18 cellular contexts compared by ENCODE assay signal in genomic region chr6:96562886-96563285, GRCh38. TPM values are rescaled to one million over a fixed set of nuclear protein-coding genes. Genes with fewer than 3 reads are reported as not detected.
A peak's percentile ranks its signal among the peaks of the same experiment; 100 is the strongest.
DNase-seq lines count a peak whose midpoint lies in the region; ATAC-seq, FAIRE-seq and TF ChIP-seq lines count a peak whose summit lies in the region.
"Had no signal": no experiment of that assay in that cellular context is flagged by ENCODE, and none has a peak within 500 bp of the region (broad histone marks: within the 10 kb centered on the region; RNA-seq: fewer than 3 reads in every experiment).

TSS of gene FHL5 (plus strand) at chr6:96563128. CDS start at chr6:96603614, 40,486 bp downstream.

- H3K4me1 ChIP-seq in heart left ventricle (no peaks in the 10 kb centered on the region), kidney (ENCODE audit: control insufficient read depth in 1 of 2, insufficient read depth in 1 of 2, low read depth in 1 of 2, low read length in 2 of 2) (no peaks in the 10 kb centered on the region), skeletal muscle tissue (ENCODE audit: control insufficient read depth in 3 of 3, insufficient read depth in 3 of 3, low read length in 3 of 3) (no peaks in the 10 kb centered on the region), aorta (ENCODE audit: control insufficient read depth in 1 of 2, insufficient read depth in 2 of 2, low read length in 2 of 2) (no peaks in the 10 kb centered on the region)

- FAIRE-seq in kidney (lab: Jason Lieb, UNC): no peak

- intact Hi-C loops in heart left ventricle (cut with DNase I) (no loop called here), cardiac septum (cut with DNase I) (no loop called here), kidney (cut with DNase I) (no loop called here), aorta (cut with DNase I) (loop anchor here (5.0 to 10.0 kb wide), 2 partner anchors 39 to 52 kb away; no protein-coding TSS in a partner anchor)

- no peak for TF ChIP-seq POLR2A in heart left ventricle (IDR thresholded peaks at IDR 0.05)

- peak within 1 kb of the TSS in 10 of 12 donors; percentile 0 to 59 (median 36) for H3K27ac ChIP-seq in heart left ventricle
- peak within 1 kb of the TSS in 1 of 2 donors; percentile 60 for H3K27ac ChIP-seq in kidney (ENCODE audit: low read depth in 2 of 2, low read length in 2 of 2)
- peak within 1 kb of the TSS; percentile 28 for H3K27ac ChIP-seq in skeletal muscle tissue (ENCODE audit: low read depth, low read length)
- peak within 1 kb of the TSS in 1 of 2 donors; percentile 28 for H3K27ac ChIP-seq in aorta (ENCODE audit: low read depth in 1 of 2, low read length in 2 of 2)
- H3K27ac ChIP-seq: C4-2B had no signal

- H3K9ac ChIP-seq in kidney (ENCODE audit: low read length in 2 of 2) (no peak within 1 kb of the TSS), skeletal muscle tissue (ENCODE audit: low read depth in 1 of 3, low read length in 3 of 3) (peak within 1 kb of the TSS in 1 of 3 donors; percentile 16)

- no peaks in the 10 kb centered on the region for H3K27me3 ChIP-seq in heart left ventricle
- no peaks in the 10 kb centered on the region for H3K27me3 ChIP-seq in skeletal muscle tissue (ENCODE audit: control insufficient read depth in 3 of 3, insufficient read depth in 3 of 3, low read length in 3 of 3)
- H3K27me3 ChIP-seq in aorta (ENCODE audit: control insufficient read depth in 1 of 2, insufficient read depth in 2 of 2, low read length in 1 of 2): no peaks in the 10 kb centered on the region

- peaks cover 0 to 7% (median 0%) of the 10 kb centered on the region in 12 donors for H3K9me3 ChIP-seq in heart left ventricle
- no peaks in the 10 kb centered on the region for H3K9me3 ChIP-seq in kidney (ENCODE audit: control insufficient read depth in 1 of 2, low read length in 2 of 2)
- H3K9me3 ChIP-seq in skeletal muscle tissue (ENCODE audit: control insufficient read depth in 3 of 3, low read length in 3 of 3): no peaks in the 10 kb centered on the region
- no peaks in the 10 kb centered on the region for H3K9me3 ChIP-seq in aorta (ENCODE audit: control insufficient read depth, low read length)

- 25 to 30% (median 28%) methylated on average over 3 of the region's 3 CpGs for WGBS in heart left ventricle, 4 donors
- 3 to 4% methylated on average over 3 of the region's 3 CpGs for WGBS in aorta, 2 donors

- H3K36me3 ChIP-seq in heart left ventricle: no peaks in the 10 kb centered on the region
- H3K36me3 ChIP-seq in kidney (ENCODE audit: control insufficient read depth in 1 of 2, insufficient read depth in 2 of 2, low read length in 2 of 2): no peaks in the 10 kb centered on the region
- H3K36me3 ChIP-seq in skeletal muscle tissue (ENCODE audit: control insufficient read depth in 3 of 3, insufficient read depth in 3 of 3, low read length in 3 of 3): no peaks in the 10 kb centered on the region
- H3K36me3 ChIP-seq in aorta (ENCODE audit: control insufficient read depth in 1 of 2, insufficient read depth in 2 of 2, low read length in 1 of 2): no peaks in the 10 kb centered on the region

- H3K4me3 ChIP-seq in heart left ventricle (peak within 1 kb of the TSS in 10 of 12 donors; percentile 18 to 50 (median 30)), kidney (ENCODE audit: low read length in 2 of 2) (peak within 1 kb of the TSS; percentile 9 to 32), skeletal muscle tissue (ENCODE audit: low read length in 3 of 3) (peak within 1 kb of the TSS in 1 of 3 donors; percentile 48), aorta (ENCODE audit: low read length in 2 of 2) (peak within 1 kb of the TSS; percentile 59 to 95)

- no peak for DNase-seq in heart left ventricle
- no peak for DNase-seq in cardiac septum (ENCODE audit: low spot score)
- DNase-seq in kidney: no peak
- DNase-seq in aorta: no peak
- no peak for DNase-seq in SW480 (ENCODE audit: low spot score)
- DNase-seq in activated naive CD4-positive, alpha-beta T cell treated with Interleukin-2 at 50 U/mL for 16 hours: no peak
- no peak for DNase-seq in CD1c-positive myeloid dendritic cell (ENCODE audit: extremely low spot score)
- DNase-seq: 8988T; activated CD8-positive, alpha-beta T cell treated with anti-CD3 and anti-CD28 coated beads for 36 hours; activated naive CD8-positive, alpha-beta T cell treated with anti-CD3 and anti-CD28 coated beads, Interleukin-2, amount 10 ng/mL, durations not matched to agents 7 days and 5 days; DMS153; GOT3; naive thymus-derived CD8-positive, alpha-beta T cell; NCI-H187 treated with DMSO at 0.1 percent for 48 hours; T-helper 1 cell had no signal

- TF ChIP-seq CTCF in heart left ventricle (IDR thresholded peaks at IDR 0.05) (no peak), kidney (IDR thresholded peaks at IDR 0.05; ENCODE audit: borderline replicate concordance, extremely low read depth, insufficient read depth) (no peak)

- ATAC-seq in heart left ventricle (no peak), aorta (ENCODE audit: low FRiP score) (peak; percentile 65)
- ATAC-seq: activated CD8-positive, alpha-beta T cell treated with anti-CD3 and anti-CD28 coated beads for 36 hours; naive thymus-derived CD8-positive, alpha-beta T cell had no signal

RNA-seq across cellular contexts. Expression of gene FHL5, which starts in this region (rescaled TPM):
- total RNA-seq in heart left ventricle (10 to 100 TPM in 1 of 9 donors, 1 to 10 TPM in 8; 2.0 to 17.9 (median 4.5) TPM), cardiac septum (4.4 TPM), kidney (34.5 TPM), skeletal muscle tissue (2.1 TPM), aorta (100 to 1,000 TPM in 1 of 2 donors, 10 to 100 TPM in 1; 38.3 to 413 TPM)
- polyA plus RNA-seq in heart left ventricle (1 to 10 TPM; 1.5 to 2.2 TPM), kidney (ENCODE audit: insufficient read depth, low read depth, low replicate concordance) (4.3 TPM), aorta (100 to 1,000 TPM in 1 of 2 donors, 10 to 100 TPM in 1; 37.6 to 106 TPM)
- total RNA-seq: activated CD8-positive, alpha-beta T cell treated with anti-CD3 and anti-CD28 coated beads for 36 hours; activated naive CD8-positive, alpha-beta T cell treated with anti-CD3 and anti-CD28 coated beads, Interleukin-2, amount 10 ng/mL, durations not matched to agents 7 days and 5 days; naive thymus-derived CD8-positive, alpha-beta T cell; renal cortical epithelial cell had no signal
- polyA plus RNA-seq: naive thymus-derived CD8-positive, alpha-beta T cell had no signal

Comparison
In these comparisons a context has a peak if more than half of its experiments do, and no peak if none do; other contexts are left out.
1. intact Hi-C loops: an anchor here in aorta (5.0 to 10.0 kb wide); none called in heart left ventricle, cardiac septum and kidney.